ENCODE assay signal across 8 cellular contexts in the genomic region with DNA sequence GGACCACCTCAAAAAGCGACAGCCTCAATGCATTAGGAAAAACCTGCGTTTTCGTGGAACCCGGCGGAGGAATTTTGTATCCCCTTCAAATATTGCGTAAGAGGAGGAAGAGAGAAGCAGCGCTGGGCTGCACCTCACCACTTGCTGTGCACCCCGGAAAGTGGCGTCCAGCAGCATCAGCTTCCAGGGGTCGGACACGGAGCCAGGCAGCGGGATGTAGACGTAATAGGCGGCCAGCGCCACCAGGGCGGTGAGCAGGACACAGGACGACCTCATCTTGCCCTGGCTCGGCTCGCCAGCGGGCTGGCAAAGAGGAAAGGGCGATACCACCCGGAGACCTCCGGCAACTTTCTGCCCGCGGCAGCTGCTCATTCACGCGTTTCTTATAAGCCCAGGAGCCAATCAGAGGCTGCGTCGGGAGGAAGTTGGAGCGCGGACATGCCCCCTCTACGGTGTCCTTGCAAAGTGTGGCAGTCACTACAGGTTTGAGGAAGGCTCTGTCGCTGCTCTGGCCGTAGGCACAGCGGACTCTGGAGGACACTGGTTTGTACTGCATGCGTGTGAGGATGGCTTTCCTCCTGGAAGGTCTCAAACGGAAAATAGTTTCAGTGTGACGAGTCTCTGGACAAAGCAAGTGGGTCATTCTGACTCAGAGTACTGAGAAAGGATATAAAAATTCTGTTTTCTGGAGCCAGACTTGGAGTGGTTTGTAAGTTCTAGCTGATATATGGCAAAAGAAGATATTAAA. TPM values are rescaled to one million over a fixed set of nuclear protein-coding genes. Genes with fewer than 3 reads are reported as not detected.
DNase-seq lines count a peak whose midpoint lies in the region; ATAC-seq and TF ChIP-seq lines count a peak whose summit lies in the region.

A gene with protein sequence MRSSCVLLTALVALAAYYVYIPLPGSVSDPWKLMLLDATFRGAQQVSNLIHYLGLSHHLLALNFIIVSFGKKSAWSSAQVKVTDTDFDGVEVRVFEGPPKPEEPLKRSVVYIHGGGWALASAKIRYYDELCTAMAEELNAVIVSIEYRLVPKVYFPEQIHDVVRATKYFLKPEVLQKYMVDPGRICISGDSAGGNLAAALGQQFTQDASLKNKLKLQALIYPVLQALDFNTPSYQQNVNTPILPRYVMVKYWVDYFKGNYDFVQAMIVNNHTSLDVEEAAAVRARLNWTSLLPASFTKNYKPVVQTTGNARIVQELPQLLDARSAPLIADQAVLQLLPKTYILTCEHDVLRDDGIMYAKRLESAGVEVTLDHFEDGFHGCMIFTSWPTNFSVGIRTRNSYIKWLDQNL (minus strand): TSS at position 359 of the 748 bp plus-strand sequence. CDS start 83 bp downstream, at position 276.

- H3K4me3 ChIP-seq in OCI-LY3 (ENCODE audit: low read length) (peak within 1 kb of the TSS; percentile 96), epithelial cell of esophagus (ENCODE audit: low read length) (peak within 1 kb of the TSS; percentile 64), mononuclear cell (ENCODE audit: low read length) (peak within 1 kb of the TSS; percentile 74)

- H3K79me2 ChIP-seq in OCI-LY3 (ENCODE audit: low read length) = no peaks in the 10 kb centered on the region

- H3K9me3 ChIP-seq in OCI-LY3 (ENCODE audit: insufficient read depth, low read length) (no peaks in the 10 kb centered on the region), mononuclear cell (ENCODE audit: low read depth, low read length) (no peaks in the 10 kb centered on the region)

- no peaks in the 10 kb centered on the region for H4K20me1 ChIP-seq in OCI-LY3 (ENCODE audit: insufficient read depth, low read length)

- peak; percentile 100 for ATAC-seq in GM21526 (IDR thresholded peaks at IDR 0.05; ENCODE audit: low FRiP score, unreplicated experiment)

- peak; percentile 75 for TF ChIP-seq CTCF in OCI-LY3 (IDR thresholded peaks at IDR 0.05; ENCODE audit: low read depth, low read length)
- TF ChIP-seq CTCF in epithelial cell of esophagus (IDR thresholded peaks at IDR 0.05; ENCODE audit: insufficient read depth, low read depth, low read length, missing control alignments) = peak; percentile 87

- DNase-seq in DMS114 treated with DMSO at 0.1 percent for 48 hours (lab: John Stamatoyannopoulos, UW; ENCODE audit: unreplicated experiment) (peak; percentile 88), HuH-7.5 (ENCODE audit: low spot score) (peak; percentile 62), activated T-cell treated with anti-CD3 and anti-CD28 coated beads for 24 hours (ENCODE audit: low read depth) (peak; percentile 66), epithelial cell of esophagus (ENCODE audit: low read depth) (peak; percentile 97)
- peak; percentile 63 for DNase-seq in stimulated activated CD8-positive, alpha-beta memory T cell treated with anti-CD3 and anti-CD28 coated beads, Interleukin-4, amount 100 ng/mL, for 24 hours (ENCODE audit: low read depth)

- H3K27me3 ChIP-seq in OCI-LY3 (ENCODE audit: low read depth, low read length) = peaks cover 2% of the 10 kb centered on the region; the same call in 1 of the 2 replicates
- H3K27me3 ChIP-seq in mononuclear cell (ENCODE audit: insufficient read depth, low read length) = no peaks in the 10 kb centered on the region

- H3K27ac ChIP-seq in OCI-LY3 (ENCODE audit: low read length) = no peak within 1 kb of the TSS

- H3K4me2 ChIP-seq in OCI-LY3 (ENCODE audit: low read length) = peak within 1 kb of the TSS; percentile 88

- H3K9ac ChIP-seq in OCI-LY3 (ENCODE audit: low read length) = peak within 1 kb of the TSS; percentile 77

- H2AFZ ChIP-seq in OCI-LY3 (ENCODE audit: low read depth, low read length) = peak within 1 kb of the TSS; percentile 99

- peaks cover 11% of the 10 kb centered on the region for H3K4me1 ChIP-seq in OCI-LY3 (ENCODE audit: low read length)
- peaks cover 30% of the 10 kb centered on the region for H3K4me1 ChIP-seq in mononuclear cell (ENCODE audit: insufficient read depth, low read length)

- no peaks in the 10 kb centered on the region for H3K36me3 ChIP-seq in OCI-LY3 (replicated peaks; ENCODE audit: low read depth, low read length)

RNA-seq across cellular contexts. Expression of the gene that starts here (rescaled TPM):
- total RNA-seq in mononuclear cell = 2.3 TPM
